9 cellular contexts compared by ENCODE assay signal in the genomic region with DNA sequence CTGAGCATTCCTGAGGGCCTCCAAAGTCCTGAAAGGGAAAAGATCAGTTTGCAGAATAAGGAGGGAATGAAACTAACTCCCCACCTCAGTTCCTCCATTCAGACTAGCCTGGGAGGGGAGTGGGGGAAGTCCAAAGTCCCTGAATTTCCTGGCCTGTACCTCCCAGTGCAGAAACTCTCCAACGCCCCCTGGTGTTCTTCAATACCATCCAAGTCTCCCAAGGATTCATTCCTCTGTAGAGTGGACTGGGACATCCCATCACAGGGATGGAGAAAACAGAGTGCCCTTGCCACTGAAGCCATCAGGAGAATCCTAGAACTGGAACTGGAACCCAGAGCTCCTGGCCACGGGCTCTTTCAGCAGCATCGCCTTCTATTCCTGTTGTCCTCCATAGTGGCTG. TPM values are rescaled to one million over a fixed set of nuclear protein-coding genes. Genes with fewer than 3 reads are reported as not detected.
A peak's percentile ranks its signal among the peaks of the same experiment; 100 is the strongest.
DNase-seq lines count a peak whose midpoint lies in the region; ATAC-seq, FAIRE-seq and TF ChIP-seq lines count a peak whose summit lies in the region.
"Had no signal": no experiment of that assay in that cellular context is flagged by ENCODE, and none has a peak within 500 bp of the region (broad histone marks: within the 10 kb centered on the region; RNA-seq: fewer than 3 reads in every experiment).

No MANE protein-coding gene starts in this region.

- FAIRE-seq in bronchial epithelial cell (lab: Jason Lieb, UNC) = peak; percentile 81

- TF ChIP-seq POLR2A in NB4 (IDR thresholded peaks at IDR 0.05; ENCODE audit: extremely low read depth, insufficient read length) = no peak

- H3K4me1 ChIP-seq in left lung = peaks cover 13 to 18% of the 10 kb centered on the region in 2 donors

- peak; percentile 58 for ATAC-seq in left lung

- H3K27me3 ChIP-seq in bronchial epithelial cell (ENCODE audit: control insufficient read depth, insufficient read depth, low read length) (peaks cover 4% of the 10 kb centered on the region), left lung (peaks cover 8 to 59% of the 10 kb centered on the region in 2 donors)

- intact Hi-C loops in left lung (cut with DNase I) = loop anchor here in 1 of 2 donors (10.0 kb wide), 2 partner anchors 115 to 145 kb away; no protein-coding TSS in a partner anchor

- DNase-seq in NCI-H510A treated with DMSO at 0.1 percent for 48 hours (lab: John Stamatoyannopoulos, UW) = peak; percentile 32
- no peak for DNase-seq in NCI-H510A (lab: John Stamatoyannopoulos, UW)
- peak; percentile 64 for DNase-seq in NB4 (ENCODE audit: low read depth)
- DNase-seq in bronchial epithelial cell (ENCODE audit: low read depth) = peak; percentile 57
- no peak for DNase-seq in left lung
- no peak for DNase-seq in activated CD8-positive, alpha-beta memory T cell treated with anti-CD3 and anti-CD28 coated beads for 24 hours
- DNase-seq in foreskin melanocyte = no peak
- no peak for DNase-seq in activated CD4-positive, alpha-beta T cell treated with anti-CD3 and anti-CD28 coated beads for 1 hour

- H3K27ac ChIP-seq in left lung = no peak overlapping the region
- H3K27ac ChIP-seq: BLaER1 treated with 17β-estradiol and CSF1 and Interleukin-3, amounts not matched to agents 10 nM and 100 nM had no signal

- TF ChIP-seq CTCF in NB4 (IDR thresholded peaks at IDR 0.05; ENCODE audit: low read depth, low read length) (peak; percentile 87), bronchial epithelial cell (IDR thresholded peaks at IDR 0.05; ENCODE audit: insufficient read depth, low read length, severe bottlenecking) (peak; percentile 78), left lung (IDR thresholded peaks at IDR 0.05) (peak; percentile 49 to 52)

- peaks cover 0 to 10% of the 10 kb centered on the region in 2 donors for H3K9me3 ChIP-seq in left lung

- H3K36me3 ChIP-seq in bronchial epithelial cell (ENCODE audit: control insufficient read depth, insufficient read depth, low read length) (no peaks in the 10 kb centered on the region), left lung (no peaks in the 10 kb centered on the region)
- H3K36me3 ChIP-seq: BLaER1 treated with 17β-estradiol and CSF1 and Interleukin-3, amounts not matched to agents 10 nM and 100 nM had no signal

- no peak overlapping the region for H3K4me3 ChIP-seq in NB4 (ENCODE audit: low read depth, low read length)
- no peak overlapping the region for H3K4me3 ChIP-seq in bronchial epithelial cell (ENCODE audit: low read depth, low read length)
- H3K4me3 ChIP-seq in left lung = no peak overlapping the region
- H3K4me3 ChIP-seq: BLaER1 treated with 17β-estradiol and CSF1 and Interleukin-3, amounts not matched to agents 10 nM and 100 nM had no signal

RNA-seq across cellular contexts. Expression of gene COL13A1, which starts 1.6 kb away (rescaled TPM):
- total RNA-seq in bronchial epithelial cell (under 0.01 TPM in 1 of 2 replicates, not detected in the other), left lung (1 to 10 TPM; 2.1 to 4.0 TPM)

Comparison
In these comparisons a context has a peak if more than half of its experiments do, and no peak if none do; other contexts are left out.
1. DNase-seq: peak in NCI-H510A treated with DMSO at 0.1 percent for 48 hours (single experiment), NB4 (single experiment) and bronchial epithelial cell (single experiment); none in NCI-H510A (single experiment), left lung (0 of 2), activated CD8-positive, alpha-beta memory T cell treated with anti-CD3 and anti-CD28 coated beads for 24 hours (single experiment), foreskin melanocyte (single experiment) and activated CD4-positive, alpha-beta T cell treated with anti-CD3 and anti-CD28 coated beads for 1 hour (single experiment).
2. Peak in every context shown above with its lines, with median percentiles within 50 percentile points of each other: CTCF ChIP-seq.